12 cellular contexts compared by ENCODE assay signal in the genomic region with DNA sequence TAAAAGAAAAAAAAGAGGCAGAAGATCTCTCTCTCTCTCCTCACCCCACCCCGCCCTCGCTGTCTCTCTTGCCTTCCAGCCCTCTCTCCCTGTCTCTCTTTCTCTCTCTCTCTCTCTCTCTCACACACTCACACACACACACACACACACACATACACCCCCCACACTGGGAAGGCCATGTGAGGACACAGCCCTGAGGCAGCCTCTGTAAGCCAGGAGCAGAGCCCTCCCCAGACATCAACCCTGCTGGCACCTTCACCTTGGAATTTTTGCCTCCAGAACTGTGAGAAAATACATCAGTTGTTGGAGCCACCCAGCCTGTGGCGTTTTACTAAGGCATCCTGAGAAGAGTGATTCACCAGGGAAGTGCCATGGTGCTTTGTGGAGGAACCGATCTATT. TPM values are rescaled to one million over a fixed set of nuclear protein-coding genes. Genes with fewer than 3 reads are reported as not detected.
DNase-seq lines count a peak whose midpoint lies in the region; ATAC-seq and TF ChIP-seq lines count a peak whose summit lies in the region.
"Had no signal": no experiment of that assay in that cellular context is flagged by ENCODE, and none has a peak within 500 bp of the region (broad histone marks: within the 10 kb centered on the region; RNA-seq: fewer than 3 reads in every experiment).

No MANE protein-coding gene starts in this region.

- H3K27me3 Mint-ChIP-seq in GM23338 (ENCODE audit: insufficient read depth, low read depth, poor library complexity): peaks cover 7% of the 10 kb centered on the region
- no peaks in the 10 kb centered on the region for H3K27me3 Mint-ChIP-seq in naive thymus-derived CD4-positive, alpha-beta T cell

- no peaks in the 10 kb centered on the region for H3K9me2 ChIP-seq in GM23338 (ENCODE audit: insufficient read depth)

- H3K4me2 ChIP-seq in GM23338: peak overlapping the region; percentile 49; the same call in 1 of the 2 replicates

- H3K27ac ChIP-seq in GM23338 (ENCODE audit: low read depth): no peak overlapping the region
- no peak overlapping the region for H3K27ac ChIP-seq in naive thymus-derived CD4-positive, alpha-beta T cell (ENCODE audit: low read depth, low read length)
- no peak overlapping the region for H3K27ac ChIP-seq in SJCRH30
- H3K27ac ChIP-seq in brain microvascular endothelial cell: no peak overlapping the region
- H3K27ac ChIP-seq: VCaP had no signal

- no peak overlapping the region for H2AFZ ChIP-seq in GM23338

- DNase-seq in AG20443 (ENCODE audit: low spot score) (peak; percentile 32), GM23338 (ENCODE audit: low spot score) (no peak), astrocyte of the hippocampus (ENCODE audit: low read depth, low spot score) (peak; percentile 13), HuH-7.5 (ENCODE audit: low spot score) (no peak), SJCRH30 (no peak), NCI-H345 (lab: John Stamatoyannopoulos, UW) (no peak), brain microvascular endothelial cell (no peak)
- DNase-seq in naive thymus-derived CD4-positive, alpha-beta T cell: no peak
- DNase-seq: BE2C, upper lobe of left lung had no signal

- ATAC-seq in GM23338: peak; percentile 17
- no peak for ATAC-seq in naive thymus-derived CD4-positive, alpha-beta T cell

- POLR2A ChIA-PET in naive thymus-derived CD4-positive, alpha-beta T cell (lab: Charles Lee): no interaction called here

- H3K4me3 Mint-ChIP-seq in GM23338: no peak overlapping the region
- no peak overlapping the region for H3K4me3 Mint-ChIP-seq in naive thymus-derived CD4-positive, alpha-beta T cell

- H3K79me2 ChIP-seq in GM23338 (replicated peaks; ENCODE audit: insufficient read depth): no peaks in the 10 kb centered on the region

- H4K20me1 ChIP-seq in GM23338 (replicated peaks; ENCODE audit: insufficient read depth): no peaks in the 10 kb centered on the region

- H3K36me3 Mint-ChIP-seq in GM23338 (ENCODE audit: low read depth): no peaks in the 10 kb centered on the region
- H3K36me3 Mint-ChIP-seq in naive thymus-derived CD4-positive, alpha-beta T cell: peaks cover 15 to 66% (median 36%) of the 10 kb centered on the region in 5 donors

- H3K4me1 Mint-ChIP-seq in GM23338: peaks cover 25% of the 10 kb centered on the region
- H3K4me1 Mint-ChIP-seq in naive thymus-derived CD4-positive, alpha-beta T cell: peaks cover 6 to 63% (median 44%) of the 10 kb centered on the region in 7 donors

- H3K9me3 Mint-ChIP-seq in GM23338: no peaks in the 10 kb centered on the region
- H3K9me3 Mint-ChIP-seq in naive thymus-derived CD4-positive, alpha-beta T cell: peaks cover 0 to 4% (median 0%) of the 10 kb centered on the region in 11 donors

- CTCF ChIA-PET in naive thymus-derived CD4-positive, alpha-beta T cell (lab: Charles Lee): interaction anchor here (6.1 kb wide), 1 partner anchor 34 kb away, joined by 65 read pairs; no protein-coding TSS in a partner anchor

- no peaks in the 10 kb centered on the region for H3K27me3 ChIP-seq in GM23338 (ENCODE audit: insufficient read depth)
- H3K27me3 ChIP-seq in naive thymus-derived CD4-positive, alpha-beta T cell (ENCODE audit: control insufficient read depth in 2 of 2, insufficient read depth in 2 of 2, low read length in 2 of 2): no peaks in the 10 kb centered on the region
- H3K27me3 ChIP-seq in SJCRH30: no peaks in the 10 kb centered on the region
- no peaks in the 10 kb centered on the region for H3K27me3 ChIP-seq in brain microvascular endothelial cell (replicated peaks)
- H3K27me3 ChIP-seq: BE2C, upper lobe of left lung had no signal

- H3K4me1 ChIP-seq in GM23338 (ENCODE audit: insufficient read depth) (peaks cover 5% of the 10 kb centered on the region; the same call in 1 of the 2 replicates), SJCRH30 (no peaks in the 10 kb centered on the region)
- peaks cover 6 to 12% of the 10 kb centered on the region in 2 donors for H3K4me1 ChIP-seq in naive thymus-derived CD4-positive, alpha-beta T cell (ENCODE audit: control insufficient read depth in 2 of 2, insufficient read depth in 2 of 2, low read length in 2 of 2)

- H3K9me3 ChIP-seq in naive thymus-derived CD4-positive, alpha-beta T cell (ENCODE audit: control insufficient read depth in 2 of 3, low read length in 3 of 3): no peaks in the 10 kb centered on the region
- no peaks in the 10 kb centered on the region for H3K9me3 ChIP-seq in SJCRH30 (replicated peaks)
- H3K9me3 ChIP-seq: BE2C, upper lobe of left lung had no signal

- no peaks in the 10 kb centered on the region for H3F3A ChIP-seq in GM23338 (replicated peaks; ENCODE audit: low read depth)

- no peak overlapping the region for H3K27ac Mint-ChIP-seq in GM23338
- H3K27ac Mint-ChIP-seq in naive thymus-derived CD4-positive, alpha-beta T cell: peak overlapping the region in 7 of 9 donors; percentile 36 to 84 (median 57)

- no peak overlapping the region for H3K4me3 ChIP-seq in GM23338
- H3K4me3 ChIP-seq in naive thymus-derived CD4-positive, alpha-beta T cell (ENCODE audit: low read length): no peak overlapping the region
- H3K4me3 ChIP-seq in SJCRH30: no peak overlapping the region
- H3K4me3 ChIP-seq in brain microvascular endothelial cell (ENCODE audit: low read depth, low read length): no peak overlapping the region
- H3K4me3 ChIP-seq: upper lobe of left lung had no signal

- H3K36me3 ChIP-seq in GM23338 (ENCODE audit: insufficient read depth) (no peaks in the 10 kb centered on the region), SJCRH30 (no peaks in the 10 kb centered on the region), brain microvascular endothelial cell (replicated peaks) (no peaks in the 10 kb centered on the region)
- H3K36me3 ChIP-seq in naive thymus-derived CD4-positive, alpha-beta T cell (ENCODE audit: control insufficient read depth in 2 of 3, insufficient read depth in 3 of 3, low read length in 3 of 3): peaks cover 26 to 77% (median 63%) of the 10 kb centered on the region in 3 experiments
- H3K36me3 ChIP-seq: BE2C had no signal

- no peak for TF ChIP-seq CTCF in GM23338 (conservative IDR thresholded peaks at IDR 0.05; ENCODE audit: low read depth in 2 of 2)
- TF ChIP-seq CTCF in brain microvascular endothelial cell (IDR thresholded peaks at IDR 0.05; ENCODE audit: low read depth, low read length, missing control alignments): no peak

- in situ Hi-C loops in brain microvascular endothelial cell (cut with HindIII; ENCODE audit: low pct_ligation_motif_present, low sequenced_read_pairs): no loop called here

- intact Hi-C loops in naive thymus-derived CD4-positive, alpha-beta T cell (cut with micrococcal nuclease): loop anchor here (1.0 kb wide), 1 partner anchor 34 kb away; no protein-coding TSS in a partner anchor

TF ChIP-seq in GM23338, 12 proteins besides CTCF, POLR2A, EP300 and RAD21 (continues in another document):
- TF ChIP-seq NANOG (IDR thresholded peaks at IDR 0.05; ENCODE audit: borderline replicate concordance): no peak
- no peak for TF ChIP-seq ZNF114 (CRISPR knock-in tag; IDR thresholded peaks at IDR 0.05)
- no peak for TF ChIP-seq ZNF331 (CRISPR knock-in tag; IDR thresholded peaks at IDR 0.05; ENCODE audit: low read depth)
- TF ChIP-seq CREB1 (CRISPR knock-in tag; IDR thresholded peaks at IDR 0.05; ENCODE audit: low read depth): no peak

RNA-seq across cellular contexts. Expression of gene APOL3, which starts 14.7 kb away (rescaled TPM):
- total RNA-seq in GM23338 (2014; rRNA removed; shearing (Covaris generic)): not detected in 2 replicates
- polyA plus RNA-seq in GM23338 (2016; fragmentation: Nextera tagmentation; extraction: Ambion mirVana): not detected in 2 replicates
- 100 to 1,000 TPM; 121 to 212 (median 175) TPM for total RNA-seq in naive thymus-derived CD4-positive, alpha-beta T cell
- polyA plus RNA-seq in naive thymus-derived CD4-positive, alpha-beta T cell: 10 to 100 TPM; 56.9 to 83.9 TPM
- 0.08 TPM in 1 of 2 replicates, not detected in the other for total RNA-seq in SJCRH30 (2014; rRNA removed; shearing (Covaris generic))

RNA-seq across cellular contexts. Expression of gene APOL4, which starts 55.7 kb away (rescaled TPM):
- total RNA-seq in GM23338 (2014; rRNA removed; shearing (Covaris generic)): not detected in 2 replicates
- polyA plus RNA-seq in GM23338 (2016; fragmentation: Nextera tagmentation; extraction: Ambion mirVana): not detected in 2 replicates
- total RNA-seq in naive thymus-derived CD4-positive, alpha-beta T cell: 1 to 10 TPM in 1 of 5 experiments, not detected in 4; 1.2 TPM
- polyA plus RNA-seq in naive thymus-derived CD4-positive, alpha-beta T cell: not detected
- 0.10 TPM in 1 of 2 replicates, not detected in the other for total RNA-seq in SJCRH30 (2014; rRNA removed; shearing (Covaris generic))
- total RNA-seq: SK-MEL-5 had no signal

Comparison
In these comparisons a context has a peak if more than half of its experiments do, and no peak if none do; other contexts are left out.
1. DNase-seq: peak in AG20443 (single experiment) and astrocyte of the hippocampus (single experiment); none in GM23338 (single experiment), naive thymus-derived CD4-positive, alpha-beta T cell (0 of 9), HuH-7.5 (single experiment), SJCRH30 (0 of 2), NCI-H345 (single experiment) and brain microvascular endothelial cell (single experiment).
2. RNA of gene APOL3, which starts 14.7 kb away (total RNA-seq): 121 to 212 TPM in naive thymus-derived CD4-positive, alpha-beta T cell; not detected in GM23338 and 0.08 TPM in SJCRH30; every median in the first group is over 100 times any median in the second.